ENCODE assay signal across 11 cellular contexts in the genomic region with DNA sequence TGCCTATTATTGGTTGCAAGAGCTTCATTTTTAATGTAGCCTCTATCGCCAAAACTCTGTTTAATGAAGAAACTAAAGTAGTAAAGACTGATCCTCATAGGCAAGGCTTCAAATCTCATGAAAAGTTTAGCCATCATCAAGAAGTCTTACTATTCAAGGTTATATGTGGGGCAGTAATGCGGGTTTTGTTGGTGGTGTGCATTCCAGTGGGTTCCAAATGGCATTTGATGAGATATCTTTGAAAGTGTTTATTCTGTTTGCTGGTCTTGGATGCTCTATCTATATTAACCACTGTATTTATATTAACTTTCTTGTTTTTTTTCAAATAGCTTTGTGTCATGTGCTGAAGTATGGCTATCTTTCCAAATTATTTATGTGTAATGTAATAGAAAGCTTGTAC.
"Had no signal": no experiment of that assay in that cellular context is flagged by ENCODE, and none has a peak within 500 bp of the region (broad histone marks: within the 10 kb centered on the region; RNA-seq: fewer than 3 reads in every experiment).

No MANE protein-coding gene starts in this region.

- H3K36me3 ChIP-seq: HAP-1 had no signal

- H3K27ac Mint-ChIP-seq: GM23338, H9, HFFc6 had no signal

- H3K9ac ChIP-seq: GM23248 had no signal

- H3K27ac ChIP-seq: GM23248 had no signal

- H3K4me1 ChIP-seq: HAP-1 had no signal

- FAIRE-seq: H1, H54 had no signal

- H3K4me3 Mint-ChIP-seq: GM23338, H9, HFFc6 had no signal

- DNase-seq: GM23248, GOT3, H7, H9, HCEC 1CT, HFFc6 had no signal

- H3K4me3 ChIP-seq: GM23248, GM23338, HAP-1 had no signal

- H3K9me3 ChIP-seq: HAP-1 had no signal

- H3K9me3 Mint-ChIP-seq: HFFc6 had no signal

- H2AFZ ChIP-seq: GM23248, GM23338 had no signal

- ATAC-seq: GM23338, HCT116 had no signal
